In genomic region chr20:34673411-34673810, GRCh38 we compare ENCODE assay signal across 27 cellular contexts. TPM values are rescaled to one million over a fixed set of nuclear protein-coding genes. Genes with fewer than 3 reads are reported as not detected.
DNase-seq lines count a peak whose midpoint lies in the region; ATAC-seq, FAIRE-seq and TF ChIP-seq lines count a peak whose summit lies in the region.
"Had no signal": no experiment of that assay in that cellular context is flagged by ENCODE, and none has a peak within 500 bp of the region (broad histone marks: within the 10 kb centered on the region; RNA-seq: fewer than 3 reads in every experiment).

No MANE protein-coding gene starts in this region.

- H3K36me3 Mint-ChIP-seq in activated T-helper 1 cell treated with anti-CD3 and anti-CD28 coated beads, Interleukin-12 subunit alpha, Interleukin-12 subunit beta, Interleukin-2, Interleukin-4 antibody, amounts not matched to agents 30 ng/mL and 10 ng/mL and 1 ng/mL, durations not matched to agents 14 hours and 24 hours and 36 hours (ENCODE audit: low read depth) = peaks cover 5% of the 10 kb centered on the region
- H3K36me3 Mint-ChIP-seq in activated naive CD8-positive, alpha-beta T cell treated with anti-CD3 and anti-CD28 coated beads, Interleukin-2, amount 50 U/mL, for 24 hours (ENCODE audit: low read depth) = peaks cover 7% of the 10 kb centered on the region

- no peaks in the 10 kb centered on the region for H4K20me1 ChIP-seq in Karpas-422 (ENCODE audit: insufficient read depth, low read depth, low read length)

- H3K4me2 ChIP-seq in A549 (no peak overlapping the region), Karpas-422 (ENCODE audit: low read depth, low read length, poor library complexity, severe bottlenecking) (no peak overlapping the region)
- H3K4me2 ChIP-seq: BLaER1 treated with 17β-estradiol and CSF1 and Interleukin-3, amounts not matched to agents 10 nM and 100 nM had no signal

- WGBS in A549 (ENCODE audit: missing lambda C conversion rate) = 95% methylated on average over 5 of the region's 5 CpGs

- H3K27me3 ChIP-seq in Karpas-422 (ENCODE audit: low read length) = no peaks in the 10 kb centered on the region
- H3K27me3 ChIP-seq: BLaER1 treated with 17β-estradiol and CSF1 and Interleukin-3, amounts not matched to agents 10 nM and 100 nM had no signal

- H3K9me3 ChIP-seq in A549 (0 out of 3 replicates have a peak, but pooled peaks cover 4% of the 10 kb centered on the region), HEK293 (ENCODE audit: control insufficient read depth, insufficient read depth, low read depth, low read length) (no peaks in the 10 kb centered on the region), Karpas-422 (ENCODE audit: low read length) (no peaks in the 10 kb centered on the region)

- no peak for TF ChIP-seq POLR2A in A549 (IDR thresholded peaks at IDR 0.05; ENCODE audit: low read length)

- TF ChIP-seq CTCF in A549 (IDR thresholded peaks at IDR 0.05) (no peak), HEK293 (tag by site-specific recombination; IDR thresholded peaks at IDR 0.05) (no peak)

- no peak overlapping the region for H3K9ac ChIP-seq in Karpas-422 (ENCODE audit: low read length)
- H3K9ac ChIP-seq: BLaER1 treated with 17β-estradiol and CSF1 and Interleukin-3, amounts not matched to agents 10 nM and 100 nM had no signal

- H3K9me3 Mint-ChIP-seq in activated T-helper 1 cell treated with anti-CD3 and anti-CD28 coated beads, Interleukin-12 subunit alpha, Interleukin-12 subunit beta, Interleukin-2, Interleukin-4 antibody, amounts not matched to agents 30 ng/mL and 10 ng/mL and 1 ng/mL, durations not matched to agents 14 hours and 24 hours and 36 hours = no peaks in the 10 kb centered on the region
- no peaks in the 10 kb centered on the region for H3K9me3 Mint-ChIP-seq in activated naive CD8-positive, alpha-beta T cell treated with anti-CD3 and anti-CD28 coated beads, Interleukin-2, amount 50 U/mL, for 24 hours
- H3K9me3 Mint-ChIP-seq: CD4-positive, alpha-beta T cell; CD8-positive, alpha-beta T cell had no signal

- no peaks in the 10 kb centered on the region for H3K9me2 ChIP-seq in Karpas-422 (replicated peaks; ENCODE audit: insufficient read depth, low read length)

- TF ChIP-seq RAD21 in A549 (conservative IDR thresholded peaks at IDR 0.05 in 1 of 2, IDR thresholded peaks at IDR 0.05 in 1 of 2) = no peak

- no peak overlapping the region for H2AFZ ChIP-seq in Karpas-422 (ENCODE audit: low read length)

- no peak overlapping the region for H3K4me3 ChIP-seq in A549
- H3K4me3 ChIP-seq in HEK293 (ENCODE audit: low read depth, low read length) = no peak overlapping the region
- no peak overlapping the region for H3K4me3 ChIP-seq in Karpas-422 (ENCODE audit: low read length)
- H3K4me3 ChIP-seq: BLaER1 treated with 17β-estradiol and CSF1 and Interleukin-3, amounts not matched to agents 10 nM and 100 nM; GM12878 had no signal

- TF ChIP-seq EP300 in A549 (IDR thresholded peaks at IDR 0.05) = no peak

- no peak for FAIRE-seq in A549 (lab: Jason Lieb, UNC)
- FAIRE-seq: A204.1, GM12878, GM12892, GM18507, GM19239 had no signal

- H3K4me1 ChIP-seq in A549 (peaks cover 7% of the 10 kb centered on the region; the same call in 2 of the 3 replicates), HEK293 (ENCODE audit: control insufficient read depth, insufficient read depth, low read length) (no peaks in the 10 kb centered on the region), Karpas-422 (ENCODE audit: low read length) (peaks cover 18% of the 10 kb centered on the region)

- H3K27ac ChIP-seq in A549 = no peak overlapping the region
- no peak overlapping the region for H3K27ac ChIP-seq in HEK293 (ENCODE audit: extremely low read depth, low read depth, low read length)
- H3K27ac ChIP-seq in Karpas-422 (ENCODE audit: low read length) = no peak overlapping the region
- H3K27ac ChIP-seq: BLaER1 treated with 17β-estradiol and CSF1 and Interleukin-3, amounts not matched to agents 10 nM and 100 nM; C4-2B had no signal

- peak overlapping the region; percentile 6 for H3K27ac Mint-ChIP-seq in activated T-helper 1 cell treated with anti-CD3 and anti-CD28 coated beads, Interleukin-12 subunit alpha, Interleukin-12 subunit beta, Interleukin-2, Interleukin-4 antibody, amounts not matched to agents 30 ng/mL and 10 ng/mL and 1 ng/mL, durations not matched to agents 14 hours and 24 hours and 36 hours
- H3K27ac Mint-ChIP-seq in activated naive CD8-positive, alpha-beta T cell treated with anti-CD3 and anti-CD28 coated beads, Interleukin-2, amount 50 U/mL, for 24 hours = no peak overlapping the region
- H3K27ac Mint-ChIP-seq: B cell; CD4-positive, alpha-beta T cell; CD8-positive, alpha-beta T cell had no signal

- intact Hi-C loops in activated T-helper 1 cell treated with anti-CD3 and anti-CD28 coated beads, Interleukin-12 subunit alpha, Interleukin-12 subunit beta, Interleukin-2, Interleukin-4 antibody, amounts not matched to agents 30 ng/mL and 10 ng/mL and 1 ng/mL, durations not matched to agents 14 hours and 24 hours and 36 hours (cut with micrococcal nuclease) = no loop called here

- H3K79me2 ChIP-seq in Karpas-422 (ENCODE audit: low read length) = peaks cover 38% of the 10 kb centered on the region

- no peak for ATAC-seq in A549
- no peak for ATAC-seq in activated naive CD8-positive, alpha-beta T cell treated with anti-CD3 and anti-CD28 coated beads, Interleukin-2, amount 50 U/mL, for 24 hours
- ATAC-seq: CD8-positive, alpha-beta T cell; GM12878 had no signal

- H3K4me1 Mint-ChIP-seq in activated T-helper 1 cell treated with anti-CD3 and anti-CD28 coated beads, Interleukin-12 subunit alpha, Interleukin-12 subunit beta, Interleukin-2, Interleukin-4 antibody, amounts not matched to agents 30 ng/mL and 10 ng/mL and 1 ng/mL, durations not matched to agents 14 hours and 24 hours and 36 hours (ENCODE audit: low read depth) = peaks cover 19% of the 10 kb centered on the region
- peaks cover 19% of the 10 kb centered on the region for H3K4me1 Mint-ChIP-seq in activated naive CD8-positive, alpha-beta T cell treated with anti-CD3 and anti-CD28 coated beads, Interleukin-2, amount 50 U/mL, for 24 hours

- DNase-seq in A549 (ENCODE audit: low read depth in 1 of 2, low spot score in 1 of 2) (no peak), Karpas-422 (peak; percentile 32), NCI-H2081 (lab: John Stamatoyannopoulos, UW) (no peak), cerebellar cortex (ENCODE audit: low spot score) (no peak), NCI-H69 (lab: John Stamatoyannopoulos, UW) (no peak)
- DNase-seq in activated T-helper 1 cell treated with anti-CD3 and anti-CD28 coated beads, Interleukin-12 subunit alpha, Interleukin-12 subunit beta, Interleukin-2, Interleukin-4 antibody, amounts not matched to agents 30 ng/mL and 10 ng/mL and 1 ng/mL, durations not matched to agents 14 hours and 24 hours and 36 hours (ENCODE audit: low spot score) = no peak
- DNase-seq in activated naive CD8-positive, alpha-beta T cell treated with anti-CD3 and anti-CD28 coated beads, Interleukin-2, amount 50 U/mL, for 24 hours = no peak
- DNase-seq: 8988T; AML-193; CD4-positive, alpha-beta T cell; CD8-positive, alpha-beta T cell; DMS 273 treated with DMSO at 0.1 percent for 48 hours; DMS153; DMS53; DMS79; DND-41; EL; GDM1 had no signal

- H3K36me3 ChIP-seq in HEK293 (ENCODE audit: control insufficient read depth in 2 of 2, insufficient read depth in 1 of 2, low read length in 2 of 2) (no peaks in the 10 kb centered on the region; a peak in 1 of 3 replicates), Karpas-422 (ENCODE audit: insufficient read depth, low read length) (no peaks in the 10 kb centered on the region)

- no peaks in the 10 kb centered on the region for H3K27me3 Mint-ChIP-seq in activated T-helper 1 cell treated with anti-CD3 and anti-CD28 coated beads, Interleukin-12 subunit alpha, Interleukin-12 subunit beta, Interleukin-2, Interleukin-4 antibody, amounts not matched to agents 30 ng/mL and 10 ng/mL and 1 ng/mL, durations not matched to agents 14 hours and 24 hours and 36 hours (ENCODE audit: insufficient read depth)
- H3K27me3 Mint-ChIP-seq in activated naive CD8-positive, alpha-beta T cell treated with anti-CD3 and anti-CD28 coated beads, Interleukin-2, amount 50 U/mL, for 24 hours = no peaks in the 10 kb centered on the region
- H3K27me3 Mint-ChIP-seq: B cell; CD4-positive, alpha-beta T cell had no signal

- CTCF ChIA-PET in A549 (lab: Yijun Ruan, JAX) = interaction anchor here (1.4 to 1.9 kb wide), 2 partner anchors 11 to 35 kb away, joined by 4 to 5 read pairs; no protein-coding TSS in a partner anchor
- CTCF ChIA-PET in HEK293 (lab: Yijun Ruan, JAX) = no interaction called here

- no peak overlapping the region for H3K4me3 Mint-ChIP-seq in activated T-helper 1 cell treated with anti-CD3 and anti-CD28 coated beads, Interleukin-12 subunit alpha, Interleukin-12 subunit beta, Interleukin-2, Interleukin-4 antibody, amounts not matched to agents 30 ng/mL and 10 ng/mL and 1 ng/mL, durations not matched to agents 14 hours and 24 hours and 36 hours
- H3K4me3 Mint-ChIP-seq in activated naive CD8-positive, alpha-beta T cell treated with anti-CD3 and anti-CD28 coated beads, Interleukin-2, amount 50 U/mL, for 24 hours = no peak overlapping the region
- H3K4me3 Mint-ChIP-seq: B cell; CD4-positive, alpha-beta T cell; CD8-positive, alpha-beta T cell had no signal

- POLR2A ChIA-PET in A549 (lab: Yijun Ruan, JAX) = no interaction called here
- POLR2A ChIA-PET in HEK293 (lab: Yijun Ruan, JAX) = no interaction called here

RNA-seq across cellular contexts. Expression of gene PIGU, which starts 3.5 kb away (rescaled TPM):
- 100 and 103 TPM in 2 replicates for polyA plus RNA-seq in A549 (2011; rRNA removed)
- 35.7 and 41.3 TPM in 2 replicates for polyA plus RNA-seq in A549 (2012; cell fraction: cytosol; rRNA removed)
- 38.1 and 44.9 TPM in 2 replicates for polyA plus RNA-seq in A549 (2012; cell fraction: nucleus; rRNA removed)
- 26.0 to 27.8 TPM (median 26.2 TPM) in 3 replicates for polyA plus RNA-seq in A549 (2017; fragmentation: RNase III; extraction: RNeasy Plus Mini Kit Qiagen cat#74134 plus additional on column Dnase treatment)
- polyA minus RNA-seq in A549 (2011; rRNA and poly(A)+ RNA removed) = 63.6 and 72.2 TPM in 2 replicates
- total RNA-seq in Karpas-422 (2014; rRNA removed; shearing (Covaris generic); ENCODE audit: low replicate concordance) = 13.0 and 18.4 TPM in 2 replicates
- total RNA-seq in activated T-helper 1 cell treated with anti-CD3 and anti-CD28 coated beads, Interleukin-12 subunit alpha, Interleukin-12 subunit beta, Interleukin-2, Interleukin-4 antibody, amounts not matched to agents 30 ng/mL and 10 ng/mL and 1 ng/mL, durations not matched to agents 14 hours and 24 hours and 36 hours = 24.8 and 25.9 TPM in 2 replicates

RNA-seq across cellular contexts. Expression of gene TP53INP2, which starts 30.7 kb away (rescaled TPM):
- polyA plus RNA-seq in A549 (2011; rRNA removed) = 2.2 and 3.6 TPM in 2 replicates
- 1.9 and 2.7 TPM in 2 replicates for polyA plus RNA-seq in A549 (2012; cell fraction: cytosol; rRNA removed)
- 2.9 and 4.8 TPM in 2 replicates for polyA plus RNA-seq in A549 (2012; cell fraction: nucleus; rRNA removed)
- 3.5 to 5.2 TPM (median 4.5 TPM) in 3 replicates for polyA plus RNA-seq in A549 (2017; fragmentation: RNase III; extraction: RNeasy Plus Mini Kit Qiagen cat#74134 plus additional on column Dnase treatment)
- 3.7 and 4.4 TPM in 2 replicates for polyA minus RNA-seq in A549 (2011; rRNA and poly(A)+ RNA removed)
- 4.6 and 8.1 TPM in 2 replicates for total RNA-seq in Karpas-422 (2014; rRNA removed; shearing (Covaris generic); ENCODE audit: low replicate concordance)
- 3.2 and 3.5 TPM in 2 replicates for total RNA-seq in activated T-helper 1 cell treated with anti-CD3 and anti-CD28 coated beads, Interleukin-12 subunit alpha, Interleukin-12 subunit beta, Interleukin-2, Interleukin-4 antibody, amounts not matched to agents 30 ng/mL and 10 ng/mL and 1 ng/mL, durations not matched to agents 14 hours and 24 hours and 36 hours
